In genomic region chr5:96043471-96043870, GRCh38 we compare ENCODE assay signal across 24 cellular contexts.
"Had no signal": no experiment of that assay in that cellular context is flagged by ENCODE, and none has a peak within 500 bp of the region (broad histone marks: within the 10 kb centered on the region; RNA-seq: fewer than 3 reads in every experiment).

No MANE protein-coding gene starts in this region.

- H3K4me3 ChIP-seq: left lung, lung, mucosa of descending colon, ovary, prostate gland, skin epidermis, testis, transverse colon had no signal

- DNase-seq: activated CD4-positive, alpha-beta T cell treated with anti-CD3 and anti-CD28 coated beads for 36 hours; activated CD4-positive, CD25-positive, alpha-beta regulatory T cell; activated CD8-positive, alpha-beta memory T cell treated with anti-CD3 and anti-CD28 coated beads, Interleukin-2, amount 10 ng/mL, durations not matched to agents 7 days and 5 days; activated CD8-positive, alpha-beta T cell treated with anti-CD3 and anti-CD28 coated beads, Interleukin-2, amount 10 ng/mL, durations not matched to agents 7 days and 5 days; activated naive CD8-positive, alpha-beta T cell treated with anti-CD3 and anti-CD28 coated beads, Interleukin-2, amount 50 U/mL, for 24 hours; activated T-cell treated with anti-CD3 and anti-CD28 coated beads, Interleukin-2, amount 50 U/mL, for 48 hours; amygdala; central memory CD4-positive, alpha-beta T cell; left lung; mucosa of descending colon; ovary; retina; stimulated activated CD4-positive, alpha-beta T cell treated with anti-CD3 and anti-CD28 coated beads, Interleukin-12 subunit alpha, Interleukin-12 subunit beta, amount 100 ng/mL, for 4 hours; stimulated activated CD4-positive, alpha-beta T cell treated with anti-CD3 and anti-CD28 coated beads, Interleukin-4, amount 100 ng/mL, for 1 hour; stimulated activated naive CD8-positive, alpha-beta T cell treated with anti-CD3 and anti-CD28 coated beads, Interleukin-15, Interleukin-2, amounts not matched to agents 100 U/mL and 50 U/mL, for 24 hours; testis; transverse colon had no signal

- H3K27me3 ChIP-seq: left lung, ovary, testis, transverse colon had no signal

- H3K27ac ChIP-seq: left lung, ovary, prostate gland, skin epidermis, testis, transverse colon had no signal

- H3K4me1 Mint-ChIP-seq: activated CD4-positive, alpha-beta T cell treated with anti-CD3 and anti-CD28 coated beads for 36 hours; activated CD8-positive, alpha-beta memory T cell treated with anti-CD3 and anti-CD28 coated beads, Interleukin-2, amount 10 ng/mL, durations not matched to agents 7 days and 5 days; activated naive CD4-positive, alpha-beta T cell treated with anti-CD3 and anti-CD28 coated beads, Interleukin-2, amount 50 U/mL, for 24 hours; activated naive CD8-positive, alpha-beta T cell treated with anti-CD3 and anti-CD28 coated beads, Interleukin-2, amount 50 U/mL, for 24 hours; nephron had no signal

- H3K9me3 ChIP-seq: left lung, mucosa of descending colon, ovary, prostate gland, testis, transverse colon had no signal

- H3K36me3 Mint-ChIP-seq: activated naive CD4-positive, alpha-beta T cell treated with anti-CD3 and anti-CD28 coated beads, Interleukin-2, amount 50 U/mL, for 24 hours had no signal

- H3K27ac Mint-ChIP-seq: activated CD4-positive, alpha-beta T cell treated with anti-CD3 and anti-CD28 coated beads for 36 hours; activated CD8-positive, alpha-beta memory T cell treated with anti-CD3 and anti-CD28 coated beads, Interleukin-2, amount 10 ng/mL, durations not matched to agents 7 days and 5 days; activated CD8-positive, alpha-beta T cell treated with anti-CD3 and anti-CD28 coated beads, Interleukin-2, amount 10 ng/mL, durations not matched to agents 7 days and 5 days; activated naive CD4-positive, alpha-beta T cell treated with anti-CD3 and anti-CD28 coated beads, Interleukin-2, amount 50 U/mL, for 24 hours; activated naive CD8-positive, alpha-beta T cell treated with anti-CD3 and anti-CD28 coated beads, Interleukin-2, amount 50 U/mL, for 24 hours; activated T-helper 2 cell treated with anti-CD3 and anti-CD28 coated beads, Interferon-gamma antibody, Interleukin-2, Interleukin-4, amounts not matched to agents 10 μg/mL and 5 μg/mL and 100 μg/mL, durations not matched to agents 14 hours and 24 hours and 36 hours; nephron had no signal

- H3K9me3 Mint-ChIP-seq: activated naive CD4-positive, alpha-beta T cell treated with anti-CD3 and anti-CD28 coated beads, Interleukin-2, amount 50 U/mL, for 24 hours; activated T-helper 2 cell treated with anti-CD3 and anti-CD28 coated beads, Interferon-gamma antibody, Interleukin-2, Interleukin-4, amounts not matched to agents 10 μg/mL and 5 μg/mL and 100 μg/mL, durations not matched to agents 14 hours and 24 hours and 36 hours; nephron had no signal

- H3K36me3 ChIP-seq: left lung, ovary, prostate gland, transverse colon had no signal

- H3K4me3 Mint-ChIP-seq: activated CD4-positive, alpha-beta T cell treated with anti-CD3 and anti-CD28 coated beads for 36 hours; activated CD8-positive, alpha-beta memory T cell treated with anti-CD3 and anti-CD28 coated beads, Interleukin-2, amount 10 ng/mL, durations not matched to agents 7 days and 5 days; activated CD8-positive, alpha-beta T cell treated with anti-CD3 and anti-CD28 coated beads, Interleukin-2, amount 10 ng/mL, durations not matched to agents 7 days and 5 days; activated naive CD4-positive, alpha-beta T cell treated with anti-CD3 and anti-CD28 coated beads, Interleukin-2, amount 50 U/mL, for 24 hours; activated naive CD8-positive, alpha-beta T cell treated with anti-CD3 and anti-CD28 coated beads, Interleukin-2, amount 50 U/mL, for 24 hours; nephron had no signal

- ATAC-seq: activated CD4-positive, alpha-beta T cell treated with anti-CD3 and anti-CD28 coated beads for 36 hours; activated CD8-positive, alpha-beta memory T cell treated with anti-CD3 and anti-CD28 coated beads, Interleukin-2, amount 10 ng/mL, durations not matched to agents 7 days and 5 days; activated CD8-positive, alpha-beta T cell treated with anti-CD3 and anti-CD28 coated beads, Interleukin-2, amount 10 ng/mL, durations not matched to agents 7 days and 5 days; activated naive CD8-positive, alpha-beta T cell treated with anti-CD3 and anti-CD28 coated beads, Interleukin-2, amount 50 U/mL, for 24 hours; left lung; mucosa of descending colon; sciatic nerve; stimulated activated naive CD8-positive, alpha-beta T cell treated with anti-CD3 and anti-CD28 coated beads, Interleukin-15, Interleukin-2, amounts not matched to agents 100 U/mL and 50 U/mL, for 24 hours had no signal

- H3K4me1 ChIP-seq: left lung, prostate gland, testis, transverse colon had no signal
